In genomic region chr18:8139971-8140406, GRCh38 we compare ENCODE assay signal across 16 cellular contexts.
DNase-seq lines count a peak whose midpoint lies in the region; ATAC-seq and TF ChIP-seq lines count a peak whose summit lies in the region.
"Had no signal": no experiment of that assay in that cellular context is flagged by ENCODE, and none has a peak within 500 bp of the region (broad histone marks: within the 10 kb centered on the region; RNA-seq: fewer than 3 reads in every experiment).

No MANE protein-coding gene starts in this region.

- ATAC-seq in Right ventricle myocardium superior (ENCODE audit: poor library complexity) (peak; percentile 85), HG03354 (IDR thresholded peaks at IDR 0.05; ENCODE audit: poor library complexity, severe bottlenecking, unreplicated experiment) (no peak), HG02571 (IDR thresholded peaks at IDR 0.05; ENCODE audit: unreplicated experiment) (no peak)
- ATAC-seq: GM23338; naive thymus-derived CD4-positive, alpha-beta T cell; stimulated activated naive B cell treated with anti-CD40 and anti-IgM and Interleukin-4, amounts not matched to agents 10 μg/mL and 1 μg/mL and 100 μg/mL, for 72 hours had no signal

- no peak overlapping the region for H3K4me3 ChIP-seq in adrenal gland
- no peak overlapping the region for H3K4me3 ChIP-seq in tibial artery
- no peak overlapping the region for H3K4me3 ChIP-seq in trophoblast cell (ENCODE audit: low read depth, low read length)
- H3K4me3 ChIP-seq: GM23338 had no signal

- H3K4ac ChIP-seq in trophoblast cell (ENCODE audit: low read depth, low read length), result no peak overlapping the region

- H3K4me2 ChIP-seq in trophoblast cell (ENCODE audit: low read length), result no peak overlapping the region
- H3K4me2 ChIP-seq: GM23338 had no signal

- peaks cover 6% of the 10 kb centered on the region for H3K27me3 Mint-ChIP-seq in nephron progenitor cell (ENCODE audit: low read depth, poor library complexity)
- H3K27me3 Mint-ChIP-seq: naive thymus-derived CD4-positive, alpha-beta T cell had no signal

- intact Hi-C loops in adrenal gland (cut with DNase I) (no loop called here), Right ventricle myocardium superior (cut with DNase I) (no loop called here), tibial artery (cut with DNase I; ENCODE audit: low total_unique reads) (no loop called here)

- TF ChIP-seq CTCF in adrenal gland (IDR thresholded peaks at IDR 0.05), result no peak
- TF ChIP-seq CTCF in nephron progenitor cell (IDR thresholded peaks at IDR 0.05), result no peak
- TF ChIP-seq CTCF in tibial artery (IDR thresholded peaks at IDR 0.05), result no peak

- no peak overlapping the region for H3K14ac ChIP-seq in trophoblast cell (ENCODE audit: low read length)

- peaks cover 43% of the 10 kb centered on the region for H3K4me1 Mint-ChIP-seq in nephron progenitor cell
- H3K4me1 Mint-ChIP-seq: stimulated activated naive B cell treated with anti-CD40 and anti-IgM and Interleukin-4, amounts not matched to agents 10 μg/mL and 1 μg/mL and 100 μg/mL, for 72 hours had no signal

- H3K9me3 ChIP-seq in adrenal gland (replicated peaks in 1 of 3) (no peaks in the 10 kb centered on the region), tibial artery (no peaks in the 10 kb centered on the region), trophoblast cell (ENCODE audit: insufficient read depth, low read depth, low read length) (no peaks in the 10 kb centered on the region)

- no peak overlapping the region for H4K8ac ChIP-seq in trophoblast cell (ENCODE audit: low read depth, low read length)

- H3K36me3 ChIP-seq in adrenal gland (replicated peaks in 1 of 2) (no peaks in the 10 kb centered on the region), tibial artery (peaks cover 0 to 16% (median 12%) of the 10 kb centered on the region in 3 donors), trophoblast cell (ENCODE audit: control insufficient read depth in 1 of 2, insufficient read depth in 2 of 2, low read length in 2 of 2) (no peaks in the 10 kb centered on the region)

- H3K18ac ChIP-seq in trophoblast cell (ENCODE audit: low read length), result no peak overlapping the region

- H3K36me3 Mint-ChIP-seq in nephron progenitor cell (ENCODE audit: low read depth), result peaks cover 15% of the 10 kb centered on the region
- H3K36me3 Mint-ChIP-seq: stimulated activated naive B cell treated with anti-CD40 and anti-IgM and Interleukin-4, amounts not matched to agents 10 μg/mL and 1 μg/mL and 100 μg/mL, for 72 hours had no signal

- H2BK5ac ChIP-seq in trophoblast cell (ENCODE audit: low read depth, low read length, poor library complexity), result no peak overlapping the region

- peak overlapping the region; percentile 77 for H3K27ac Mint-ChIP-seq in nephron progenitor cell
- H3K27ac Mint-ChIP-seq: GM23338; naive thymus-derived CD4-positive, alpha-beta T cell; stimulated activated naive B cell treated with anti-CD40 and anti-IgM and Interleukin-4, amounts not matched to agents 10 μg/mL and 1 μg/mL and 100 μg/mL, for 72 hours had no signal

- H3K4me1 ChIP-seq in adrenal gland (replicated peaks in 1 of 2) (peaks cover 9 to 27% of the 10 kb centered on the region in 2 donors), tibial artery (peaks cover 0 to 19% (median 7%) of the 10 kb centered on the region in 4 donors), trophoblast cell (ENCODE audit: control insufficient read depth in 1 of 2, insufficient read depth in 2 of 2, low read length in 2 of 2) (peaks cover 0 to 4% of the 10 kb centered on the region in 2 experiments)

- H3K79me2 ChIP-seq in trophoblast cell (ENCODE audit: control insufficient read depth, insufficient read depth, low read length, poor library complexity), result no peaks in the 10 kb centered on the region

- H2AFZ ChIP-seq in trophoblast cell (ENCODE audit: insufficient read depth, low read length, poor library complexity), result no peak overlapping the region
- H2AFZ ChIP-seq: GM23338 had no signal

- H3K79me1 ChIP-seq in trophoblast cell (ENCODE audit: low read length), result no peaks in the 10 kb centered on the region

- H3K9me3 Mint-ChIP-seq in nephron progenitor cell, result peaks cover 5% of the 10 kb centered on the region
- H3K9me3 Mint-ChIP-seq: GM23338 had no signal

- H3K27ac ChIP-seq in adrenal gland (peak overlapping the region in 4 of 5 donors; percentile 60 to 71 (median 62)), tibial artery (peak overlapping the region; percentile 36), trophoblast cell (ENCODE audit: low read depth, low read length) (no peak overlapping the region)

- no peak overlapping the region for H2BK120ac ChIP-seq in trophoblast cell (ENCODE audit: insufficient read depth, low read length, poor library complexity)

- WGBS in adrenal gland, 4 donors, result 28 to 46% (median 36%) methylated on average over 7 of the region's 7 CpGs
- WGBS in trophoblast cell (ENCODE audit: extremely low coverage, insufficient coverage, insufficient read length), result no CpG with 5 or more reads among the region's 7 CpGs

- H2BK12ac ChIP-seq in trophoblast cell (ENCODE audit: low read length), result no peak overlapping the region

- H4K91ac ChIP-seq in trophoblast cell (ENCODE audit: low read depth, low read length), result no peak overlapping the region

- H3K27me3 ChIP-seq in adrenal gland, result no peaks in the 10 kb centered on the region
- no peaks in the 10 kb centered on the region for H3K27me3 ChIP-seq in tibial artery
- no peaks in the 10 kb centered on the region for H3K27me3 ChIP-seq in trophoblast cell (ENCODE audit: insufficient read depth, low read length)

- H4K12ac ChIP-seq in trophoblast cell (ENCODE audit: low read depth, low read length), result no peak overlapping the region

- DNase-seq in adrenal gland (peak; percentile 35 to 80 (median 72)), Right ventricle myocardium superior (peak; percentile 68), nephron progenitor cell (no peak), tibial artery (peak; percentile 52 to 77), trophoblast cell (no peak), GDM1 (lab: John Stamatoyannopoulos, UW) (no peak)
- DNase-seq: activated gamma-delta T cell; DMS153; effector memory CD4-positive, alpha-beta T cell; naive thymus-derived CD4-positive, alpha-beta T cell; NCI-H2227 treated with DMSO at 0.1 percent for 48 hours; retina; stimulated activated naive B cell treated with anti-CD40 and anti-IgM and Interleukin-4, amounts not matched to agents 10 μg/mL and 1 μg/mL and 100 μg/mL, for 72 hours had no signal

- H3K23ac ChIP-seq in trophoblast cell (ENCODE audit: low read length), result no peak overlapping the region

- H3K9ac ChIP-seq in trophoblast cell (ENCODE audit: low read length), result no peak overlapping the region

- no peak overlapping the region for H2AK5ac ChIP-seq in trophoblast cell (ENCODE audit: low read length)

- TF ChIP-seq POLR2A in adrenal gland (IDR thresholded peaks at IDR 0.05), result no peak

- H3K4me3 Mint-ChIP-seq in nephron progenitor cell, result no peak overlapping the region
- H3K4me3 Mint-ChIP-seq: GM23338; naive thymus-derived CD4-positive, alpha-beta T cell; stimulated activated naive B cell treated with anti-CD40 and anti-IgM and Interleukin-4, amounts not matched to agents 10 μg/mL and 1 μg/mL and 100 μg/mL, for 72 hours had no signal

Comparison
In these comparisons a context has a peak if more than half of its experiments do, and no peak if none do; other contexts are left out.
1. DNase-seq: peak in adrenal gland (7 of 7), Right ventricle myocardium superior (single experiment) and tibial artery (2 of 2); none in nephron progenitor cell (single experiment), trophoblast cell (0 of 2) and GDM1 (single experiment).